8 cellular contexts compared by ENCODE assay signal in genomic region chr1:223363856-223364684, GRCh38. TPM values are rescaled to one million over a fixed set of nuclear protein-coding genes. Genes with fewer than 3 reads are reported as not detected.
DNase-seq lines count a peak whose midpoint lies in the region; ATAC-seq and TF ChIP-seq lines count a peak whose summit lies in the region.

SUSD4 (minus strand) TSS chr1:223364176; CDS start chr1:223363425, 751 bp downstream.

- POLR2A ChIA-PET in AG04449 (lab: Yijun Ruan, JAX) (no interaction called here), WTC11 (lab: Charles Lee) (interaction anchor here (0.6 to 1.5 kb wide), 8 partner anchors 11 to 1138 kb away, joined by 3 to 6 read pairs (median 3); partner anchors contain the start of gene TLR5)

- BruUV-seq in mammary epithelial cell (replicated peaks; lab: Mats Ljungman, UMichigan), result no TSS peak

- WGBS in mammary epithelial cell (ENCODE audit: low coverage, missing lambda C conversion rate), result 2% methylated on average over 9 of the region's 111 CpGs

- H3K4me1 Mint-ChIP-seq in WTC11, result peaks cover 17% of the 10 kb centered on the region

- no peaks in the 10 kb centered on the region for H3K9me3 ChIP-seq in mammary epithelial cell (replicated peaks; ENCODE audit: insufficient read depth, low read length)
- H3K9me3 ChIP-seq in left lung, result no peaks in the 10 kb centered on the region

- H3K9me3 Mint-ChIP-seq in WTC11, result no peaks in the 10 kb centered on the region

- TF ChIP-seq CTCF in AG04449 (IDR thresholded peaks at IDR 0.05; ENCODE audit: insufficient read depth, low read length, missing control alignments) (no peak), WTC11 (IDR thresholded peaks at IDR 0.05) (no peak), mammary epithelial cell (conservative IDR thresholded peaks at IDR 0.05 in 1 of 2, IDR thresholded peaks at IDR 0.05 in 1 of 2; ENCODE audit: extremely low read depth in 1 of 2, insufficient read depth in 1 of 2, low read depth in 1 of 2, low read length in 2 of 2) (no peak), left lung (IDR thresholded peaks at IDR 0.05) (no peak)

- H3K9ac ChIP-seq in mammary epithelial cell (ENCODE audit: insufficient read depth, low read length), result no peak within 1 kb of the TSS

- ATAC-seq in GM19372 (IDR thresholded peaks at IDR 0.05; ENCODE audit: low read depth, unreplicated experiment), result peak; percentile 69
- ATAC-seq in WTC11, result peak; percentile 68
- ATAC-seq in left lung, result peak; percentile 89

- H3K27me3 ChIP-seq in mammary epithelial cell (ENCODE audit: insufficient read depth, low read length), result peaks cover 21% of the 10 kb centered on the region
- peaks cover 15 to 74% of the 10 kb centered on the region in 2 donors for H3K27me3 ChIP-seq in left lung

- no peaks in the 10 kb centered on the region for H3K36me3 Mint-ChIP-seq in WTC11

- peak within 1 kb of the TSS; percentile 88 for H3K4me3 Mint-ChIP-seq in WTC11

- H2AFZ ChIP-seq in mammary epithelial cell (ENCODE audit: low read depth, low read length), result peak within 1 kb of the TSS; percentile 44

- H3K36me3 ChIP-seq in mammary epithelial cell (ENCODE audit: insufficient read depth, low read length), result no peaks in the 10 kb centered on the region
- H3K36me3 ChIP-seq in left lung, result no peaks in the 10 kb centered on the region

- CTCF ChIA-PET in AG04449 (lab: Yijun Ruan, JAX), result no interaction called here
- CTCF ChIA-PET in WTC11 (lab: Charles Lee), result interaction anchor here (0.6 to 3.8 kb wide), 16 partner anchors 10 to 320 kb away, joined by 3 to 40 read pairs (median 5); no protein-coding TSS in a partner anchor
- CTCF ChIA-PET in mammary epithelial cell (lab: Charles Lee; ENCODE audit: low non-redundant PET), result interaction anchor here (1.1 kb wide), 1 partner anchor 230 kb away, joined by 5 read pairs; no protein-coding TSS in a partner anchor

- H3K79me2 ChIP-seq in mammary epithelial cell (ENCODE audit: insufficient read depth, low read length), result no peaks in the 10 kb centered on the region

- peak within 1 kb of the TSS; percentile 37 for H3K4me3 ChIP-seq in AG04449 (ENCODE audit: low read depth, low read length)
- H3K4me3 ChIP-seq in mammary epithelial cell (replicated peaks in 1 of 3; ENCODE audit: insufficient read depth in 1 of 3, low read depth in 2 of 3, low read length in 3 of 3), result peak within 1 kb of the TSS; percentile 8 to 30 (median 25)
- H3K4me3 ChIP-seq in left lung, result peak within 1 kb of the TSS; percentile 31 to 43

- peak within 1 kb of the TSS; percentile 86 for H3K4me2 ChIP-seq in mammary epithelial cell (ENCODE audit: insufficient read depth, low read depth, low read length)

- dilution Hi-C loops in mammary epithelial cell (cut with HindIII; ENCODE audit: low sequenced_read_pairs), result no loop called here

- H3K27me3 Mint-ChIP-seq in WTC11 (ENCODE audit: low read depth), result peaks cover 78% of the 10 kb centered on the region

- intact Hi-C loops in mammary epithelial cell (cut with micrococcal nuclease), result no loop called here
- intact Hi-C loops in left lung (cut with DNase I), result no loop called here

- in situ Hi-C loops in mammary epithelial cell (cut with MboI; ENCODE audit: low sequenced_read_pairs in 2 of 2), result no loop called here

- no peak for DNase-seq in AG04449 (ENCODE audit: low read depth, low spot score)
- peak; percentile 43 for DNase-seq in NCI-H1417 treated with DMSO at 0.1 percent for 48 hours (lab: John Stamatoyannopoulos, UW)
- peak; percentile 79 for DNase-seq in WTC11 (ENCODE audit: low spot score)
- DNase-seq in mammary epithelial cell, result no peak
- DNase-seq in left lung, result peak; percentile 47 to 87
- DNase-seq in stimulated activated CD4-positive, alpha-beta T cell treated with anti-CD3 and anti-CD28 coated beads, Interleukin-2, amount 100 ng/mL, for 24 hours, result peak; percentile 62 to 72
- DNase-seq in GDM1 (lab: John Stamatoyannopoulos, UW), result no peak

- no peaks in the 10 kb centered on the region for H4K20me1 ChIP-seq in mammary epithelial cell (ENCODE audit: insufficient read depth, low read length)

- H3K27ac ChIP-seq in mammary epithelial cell (ENCODE audit: insufficient read depth, low read depth, low read length), result no peak within 1 kb of the TSS
- no peak within 1 kb of the TSS for H3K27ac ChIP-seq in left lung

- no peak within 1 kb of the TSS for H3K27ac Mint-ChIP-seq in WTC11

- H3K4me1 ChIP-seq in mammary epithelial cell (ENCODE audit: insufficient read depth, low read length), result peaks cover 16% of the 10 kb centered on the region
- peaks cover 15 to 19% of the 10 kb centered on the region in 2 donors for H3K4me1 ChIP-seq in left lung

TF ChIP-seq in WTC11, 78 proteins besides CTCF, POLR2A, EP300 and RAD21:
- no peak for TF ChIP-seq NR1H2 (CRISPR knock-in tag; IDR thresholded peaks at IDR 0.05)
- TF ChIP-seq NFYB (CRISPR knock-in tag; conservative IDR thresholded peaks at IDR 0.05; ENCODE audit: low read depth), result peak; percentile 59
- TF ChIP-seq RELA (CRISPR knock-in tag; IDR thresholded peaks at IDR 0.05; ENCODE audit: borderline replicate concordance), result no peak
- TF ChIP-seq GTF2I (CRISPR knock-in tag; conservative IDR thresholded peaks at IDR 0.05), result no peak
- no peak for TF ChIP-seq GRHL2 (CRISPR knock-in tag; IDR thresholded peaks at IDR 0.05; ENCODE audit: insufficient replicate concordance, severe bottlenecking)
- no peak for TF ChIP-seq ERG (CRISPR knock-in tag; IDR thresholded peaks at IDR 0.05)
- no peak for TF ChIP-seq ZNF532 (CRISPR knock-in tag; IDR thresholded peaks at IDR 0.05; ENCODE audit: borderline replicate concordance)

RNA-seq across cellular contexts. Expression of gene SUSD4, which starts in this region (rescaled TPM):
- total RNA-seq in WTC11 (2021), result 1.8 to 2.6 TPM (median 2.6 TPM) in 3 replicates
- total RNA-seq in mammary epithelial cell, result 1 to 10 TPM; 2.3 to 5.7 TPM
- 5.8 TPM for polyA plus RNA-seq in mammary epithelial cell
- 15.6 TPM for polyA minus RNA-seq in mammary epithelial cell
- 1 to 10 TPM; 2.0 to 3.9 TPM for total RNA-seq in left lung

Comparison
In these comparisons a context has a peak if more than half of its experiments do, and no peak if none do; other contexts are left out.
1. DNase-seq: peak in NCI-H1417 treated with DMSO at 0.1 percent for 48 hours (single experiment), WTC11 (single experiment), left lung (2 of 2) and stimulated activated CD4-positive, alpha-beta T cell treated with anti-CD3 and anti-CD28 coated beads, Interleukin-2, amount 100 ng/mL, for 24 hours (2 of 2); none in AG04449 (single experiment), mammary epithelial cell (single experiment) and GDM1 (single experiment).
2. Peak in every context shown above with its lines, with median percentiles within 50 percentile points of each other: H3K4me3 ChIP-seq and ATAC-seq.